In the genomic region with DNA sequence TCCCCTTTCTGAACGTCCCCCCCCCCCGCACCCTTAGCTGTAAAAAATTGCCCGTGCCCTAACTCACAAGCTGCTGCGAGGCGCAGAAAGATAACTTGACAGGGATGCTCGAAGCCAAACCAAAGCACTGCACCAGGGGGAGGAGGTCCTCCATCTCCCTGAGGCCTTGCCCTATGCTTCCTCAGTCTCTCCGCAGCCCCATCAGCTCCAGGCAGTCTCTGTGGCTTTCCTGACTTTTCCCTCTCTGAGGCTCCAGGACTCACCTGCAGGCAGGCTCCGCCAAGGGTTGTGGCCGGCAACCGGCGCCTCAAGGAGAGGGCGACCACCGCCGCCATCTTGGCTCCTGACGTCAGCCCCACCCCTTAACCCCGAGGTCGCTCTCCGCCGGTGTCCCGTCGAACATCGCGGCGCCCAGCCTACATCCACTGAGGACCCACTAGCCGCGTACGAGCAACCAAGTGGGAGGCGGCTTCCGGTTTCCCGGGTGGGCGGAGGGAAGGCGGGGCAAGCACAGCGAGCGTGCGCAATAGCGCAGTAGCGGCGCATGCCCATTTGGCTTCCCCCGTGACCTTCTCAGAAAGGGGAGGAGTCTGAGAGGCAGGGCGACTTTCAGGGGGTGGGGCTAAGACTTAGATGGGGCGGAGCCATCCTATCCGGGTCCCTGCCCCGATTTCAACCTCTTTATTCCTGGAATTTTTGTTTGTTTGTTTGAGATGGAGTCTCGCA, we compare ENCODE assay signal across 8 cellular contexts. TPM values are rescaled to one million over a fixed set of nuclear protein-coding genes. Genes with fewer than 3 reads are reported as not detected.
DNase-seq lines count a peak whose midpoint lies in the region; ATAC-seq, FAIRE-seq and TF ChIP-seq lines count a peak whose summit lies in the region.

A gene (minus strand): TSS at position 348 of the 726 bp plus-strand sequence. CDS start 13 bp downstream, at position 335.

- no peak for FAIRE-seq in small intestine (lab: Jason Lieb, UNC)

- no peaks in the 10 kb centered on the region for H3K9me3 Mint-ChIP-seq in WTC11

- peak within 1 kb of the TSS; percentile 95 for H3K27ac Mint-ChIP-seq in WTC11

- H3K9me3 ChIP-seq in AG04450 (ENCODE audit: control insufficient read depth, insufficient read depth, low read length), result no peaks in the 10 kb centered on the region
- H3K9me3 ChIP-seq in small intestine (ENCODE audit: control insufficient read depth, low read depth), result no peaks in the 10 kb centered on the region

- TF ChIP-seq CTCF in AG04450 (IDR thresholded peaks at IDR 0.05; ENCODE audit: low read depth, low read length), result no peak
- TF ChIP-seq CTCF in WTC11 (IDR thresholded peaks at IDR 0.05), result no peak
- no peak for TF ChIP-seq CTCF in cardiac fibroblast (IDR thresholded peaks at IDR 0.05; ENCODE audit: low read depth, low read length)

- CTCF ChIA-PET in AG04450 (lab: Charles Lee) (no interaction called here), WTC11 (lab: Charles Lee) (interaction anchor here (0.7 kb wide), 1 partner anchor 204 kb away, joined by 3 read pairs; no protein-coding TSS in a partner anchor)

- H3K36me3 Mint-ChIP-seq in WTC11, result peaks cover 7% of the 10 kb centered on the region

- peak within 1 kb of the TSS; percentile 100 for H3K4me3 ChIP-seq in AG04450 (ENCODE audit: low read depth, low read length)
- H3K4me3 ChIP-seq in cardiac fibroblast (replicated peaks in 1 of 2; ENCODE audit: low read depth in 2 of 2, low read length in 2 of 2), result peak within 1 kb of the TSS; percentile 93 to 100
- H3K4me3 ChIP-seq in small intestine (ENCODE audit: low read depth in 1 of 2, low read length in 2 of 2), result peak within 1 kb of the TSS; percentile 67 to 92

- 0% methylated on average over 40 to 44 of the region's 44 CpGs for WGBS in small intestine, 3 donors

- H3K36me3 ChIP-seq in small intestine (ENCODE audit: control insufficient read depth in 2 of 2, insufficient read depth in 2 of 2, low read length in 2 of 2), result peaks cover 2 to 5% of the 10 kb centered on the region in 2 donors

- peaks cover 8% of the 10 kb centered on the region for H3K4me1 Mint-ChIP-seq in WTC11

- POLR2A ChIA-PET in AG04450 (lab: Yijun Ruan, JAX), result interaction anchor here (0.7 kb wide), 2 partner anchors 93 to 104 kb away, joined by 3 to 6 read pairs; no protein-coding TSS in a partner anchor
- POLR2A ChIA-PET in WTC11 (lab: Charles Lee), result no interaction called here

- ATAC-seq in GM18909 (IDR thresholded peaks at IDR 0.05; ENCODE audit: poor library complexity, unreplicated experiment), result peak; percentile 96
- ATAC-seq in HG03175 (IDR thresholded peaks at IDR 0.05; ENCODE audit: unreplicated experiment), result peak; percentile 98
- ATAC-seq in WTC11, result peak; percentile 98

- peak within 1 kb of the TSS; percentile 70 for H3K27ac ChIP-seq in AG04450 (ENCODE audit: low read depth, low read length)
- H3K27ac ChIP-seq in small intestine (ENCODE audit: low read depth in 1 of 2, low read length in 1 of 2), result peak within 1 kb of the TSS; percentile 89 to 96

- H3K4me3 Mint-ChIP-seq in WTC11, result peak within 1 kb of the TSS; percentile 99

- H3K27me3 ChIP-seq in AG04450 (ENCODE audit: control insufficient read depth, insufficient read depth, low read length), result peaks cover 5% of the 10 kb centered on the region
- H3K27me3 ChIP-seq in small intestine (ENCODE audit: control insufficient read depth in 2 of 2, insufficient read depth in 2 of 2, low read length in 2 of 2), result no peaks in the 10 kb centered on the region

- peaks cover 0 to 6% of the 10 kb centered on the region in 2 donors for H3K4me1 ChIP-seq in small intestine (ENCODE audit: control insufficient read depth in 2 of 2, insufficient read depth in 1 of 2, low read depth in 1 of 2, low read length in 1 of 2)

- DNase-seq in AG04450 (ENCODE audit: low read depth, low spot score) (peak; percentile 97), NCI-H226 (peak; percentile 94), WTC11 (ENCODE audit: low spot score) (peak; percentile 99), cardiac fibroblast (ENCODE audit: low read depth in 2 of 2) (peak; percentile 99), iPS-NIHi11 (ENCODE audit: low spot score) (peak; percentile 99), small intestine (peak; percentile 98)

- no peaks in the 10 kb centered on the region for H3K27me3 Mint-ChIP-seq in WTC11 (ENCODE audit: low read depth)

TF ChIP-seq in WTC11, 78 proteins besides CTCF, POLR2A, EP300 and RAD21 (continues in another document):
- TF ChIP-seq, protein P1, sequence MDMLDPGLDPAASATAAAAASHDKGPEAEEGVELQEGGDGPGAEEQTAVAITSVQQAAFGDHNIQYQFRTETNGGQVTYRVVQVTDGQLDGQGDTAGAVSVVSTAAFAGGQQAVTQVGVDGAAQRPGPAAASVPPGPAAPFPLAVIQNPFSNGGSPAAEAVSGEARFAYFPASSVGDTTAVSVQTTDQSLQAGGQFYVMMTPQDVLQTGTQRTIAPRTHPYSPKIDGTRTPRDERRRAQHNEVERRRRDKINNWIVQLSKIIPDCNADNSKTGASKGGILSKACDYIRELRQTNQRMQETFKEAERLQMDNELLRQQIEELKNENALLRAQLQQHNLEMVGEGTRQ (CRISPR knock-in tag; IDR thresholded peaks at IDR 0.05), result peak; percentile 69
- TF ChIP-seq, protein P2, sequence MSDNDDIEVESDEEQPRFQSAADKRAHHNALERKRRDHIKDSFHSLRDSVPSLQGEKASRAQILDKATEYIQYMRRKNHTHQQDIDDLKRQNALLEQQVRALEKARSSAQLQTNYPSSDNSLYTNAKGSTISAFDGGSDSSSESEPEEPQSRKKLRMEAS (CRISPR knock-in tag; IDR thresholded peaks at IDR 0.05), result peak; percentile 69
- TF ChIP-seq ETV6 (CRISPR knock-in tag; IDR thresholded peaks at IDR 0.05), result peak; percentile 57; the same call in 1 of the 2 replicates
- TF ChIP-seq TEAD1 (CRISPR knock-in tag; IDR thresholded peaks at IDR 0.05), result peak; percentile 56; the same call in 1 of the 2 replicates
- TF ChIP-seq CREM (CRISPR knock-in tag; IDR thresholded peaks at IDR 0.05), result peak; percentile 78; the same call in 1 of the 2 replicates
- TF ChIP-seq, protein P3, sequence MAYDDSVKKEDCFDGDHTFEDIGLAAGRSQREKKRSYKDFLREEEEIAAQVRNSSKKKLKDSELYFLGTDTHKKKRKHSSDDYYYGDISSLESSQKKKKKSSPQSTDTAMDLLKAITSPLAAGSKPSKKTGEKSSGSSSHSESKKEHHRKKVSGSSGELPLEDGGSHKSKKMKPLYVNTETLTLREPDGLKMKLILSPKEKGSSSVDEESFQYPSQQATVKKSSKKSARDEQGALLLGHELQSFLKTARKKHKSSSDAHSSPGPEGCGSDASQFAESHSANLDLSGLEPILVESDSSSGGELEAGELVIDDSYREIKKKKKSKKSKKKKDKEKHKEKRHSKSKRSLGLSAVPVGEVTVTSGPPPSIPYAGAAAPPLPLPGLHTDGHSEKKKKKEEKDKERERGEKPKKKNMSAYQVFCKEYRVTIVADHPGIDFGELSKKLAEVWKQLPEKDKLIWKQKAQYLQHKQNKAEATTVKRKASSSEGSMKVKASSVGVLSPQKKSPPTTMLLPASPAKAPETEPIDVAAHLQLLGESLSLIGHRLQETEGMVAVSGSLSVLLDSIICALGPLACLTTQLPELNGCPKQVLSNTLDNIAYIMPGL (CRISPR knock-in tag; IDR thresholded peaks at IDR 0.05), result 0 out of 2 replicates have a peak, but pooled peaks have one; percentile 44
- 0 out of 2 replicates have a peak, but pooled peaks have one; percentile 45 for TF ChIP-seq ZNF219 (CRISPR knock-in tag; IDR thresholded peaks at IDR 0.05; ENCODE audit: borderline replicate concordance)
- no peak for TF ChIP-seq NFATC4 (CRISPR knock-in tag; IDR thresholded peaks at IDR 0.05)
- no peak for TF ChIP-seq JAZF1 (CRISPR knock-in tag; IDR thresholded peaks at IDR 0.05)
- TF ChIP-seq, protein P4, sequence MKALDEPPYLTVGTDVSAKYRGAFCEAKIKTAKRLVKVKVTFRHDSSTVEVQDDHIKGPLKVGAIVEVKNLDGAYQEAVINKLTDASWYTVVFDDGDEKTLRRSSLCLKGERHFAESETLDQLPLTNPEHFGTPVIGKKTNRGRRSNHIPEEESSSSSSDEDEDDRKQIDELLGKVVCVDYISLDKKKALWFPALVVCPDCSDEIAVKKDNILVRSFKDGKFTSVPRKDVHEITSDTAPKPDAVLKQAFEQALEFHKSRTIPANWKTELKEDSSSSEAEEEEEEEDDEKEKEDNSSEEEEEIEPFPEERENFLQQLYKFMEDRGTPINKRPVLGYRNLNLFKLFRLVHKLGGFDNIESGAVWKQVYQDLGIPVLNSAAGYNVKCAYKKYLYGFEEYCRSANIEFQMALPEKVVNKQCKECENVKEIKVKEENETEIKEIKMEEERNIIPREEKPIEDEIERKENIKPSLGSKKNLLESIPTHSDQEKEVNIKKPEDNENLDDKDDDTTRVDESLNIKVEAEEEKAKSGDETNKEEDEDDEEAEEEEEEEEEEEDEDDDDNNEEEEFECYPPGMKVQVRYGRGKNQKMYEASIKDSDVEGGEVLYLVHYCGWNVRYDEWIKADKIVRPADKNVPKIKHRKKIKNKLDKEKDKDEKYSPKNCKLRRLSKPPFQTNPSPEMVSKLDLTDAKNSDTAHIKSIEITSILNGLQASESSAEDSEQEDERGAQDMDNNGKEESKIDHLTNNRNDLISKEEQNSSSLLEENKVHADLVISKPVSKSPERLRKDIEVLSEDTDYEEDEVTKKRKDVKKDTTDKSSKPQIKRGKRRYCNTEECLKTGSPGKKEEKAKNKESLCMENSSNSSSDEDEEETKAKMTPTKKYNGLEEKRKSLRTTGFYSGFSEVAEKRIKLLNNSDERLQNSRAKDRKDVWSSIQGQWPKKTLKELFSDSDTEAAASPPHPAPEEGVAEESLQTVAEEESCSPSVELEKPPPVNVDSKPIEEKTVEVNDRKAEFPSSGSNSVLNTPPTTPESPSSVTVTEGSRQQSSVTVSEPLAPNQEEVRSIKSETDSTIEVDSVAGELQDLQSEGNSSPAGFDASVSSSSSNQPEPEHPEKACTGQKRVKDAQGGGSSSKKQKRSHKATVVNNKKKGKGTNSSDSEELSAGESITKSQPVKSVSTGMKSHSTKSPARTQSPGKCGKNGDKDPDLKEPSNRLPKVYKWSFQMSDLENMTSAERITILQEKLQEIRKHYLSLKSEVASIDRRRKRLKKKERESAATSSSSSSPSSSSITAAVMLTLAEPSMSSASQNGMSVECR (CRISPR knock-in tag; IDR thresholded peaks at IDR 0.05; ENCODE audit: borderline replicate concordance), result peak; percentile 80; the same call in 1 of the 2 replicates

RNA-seq across cellular contexts. Expression of the gene that starts here (rescaled TPM):
- 206 and 232 TPM in 2 replicates for polyA plus RNA-seq in AG04450 (2011; rRNA removed)
- 56.3 and 102 TPM in 2 replicates for polyA minus RNA-seq in AG04450 (2011; rRNA and poly(A)+ RNA removed)
- 81.5 to 90.1 TPM (median 89.5 TPM) in 3 replicates for total RNA-seq in WTC11 (2021)
- 100 to 1,000 TPM; 184 to 380 (median 263) TPM for polyA plus RNA-seq in small intestine

Comparison
In these comparisons a context has a peak if more than half of its experiments do, and no peak if none do; other contexts are left out.
1. Peak in every context shown above with its lines: DNase-seq, ATAC-seq, H3K4me3 ChIP-seq and H3K27ac ChIP-seq.